ENCODE assay signal across 1 cellular context in the genomic region with DNA sequence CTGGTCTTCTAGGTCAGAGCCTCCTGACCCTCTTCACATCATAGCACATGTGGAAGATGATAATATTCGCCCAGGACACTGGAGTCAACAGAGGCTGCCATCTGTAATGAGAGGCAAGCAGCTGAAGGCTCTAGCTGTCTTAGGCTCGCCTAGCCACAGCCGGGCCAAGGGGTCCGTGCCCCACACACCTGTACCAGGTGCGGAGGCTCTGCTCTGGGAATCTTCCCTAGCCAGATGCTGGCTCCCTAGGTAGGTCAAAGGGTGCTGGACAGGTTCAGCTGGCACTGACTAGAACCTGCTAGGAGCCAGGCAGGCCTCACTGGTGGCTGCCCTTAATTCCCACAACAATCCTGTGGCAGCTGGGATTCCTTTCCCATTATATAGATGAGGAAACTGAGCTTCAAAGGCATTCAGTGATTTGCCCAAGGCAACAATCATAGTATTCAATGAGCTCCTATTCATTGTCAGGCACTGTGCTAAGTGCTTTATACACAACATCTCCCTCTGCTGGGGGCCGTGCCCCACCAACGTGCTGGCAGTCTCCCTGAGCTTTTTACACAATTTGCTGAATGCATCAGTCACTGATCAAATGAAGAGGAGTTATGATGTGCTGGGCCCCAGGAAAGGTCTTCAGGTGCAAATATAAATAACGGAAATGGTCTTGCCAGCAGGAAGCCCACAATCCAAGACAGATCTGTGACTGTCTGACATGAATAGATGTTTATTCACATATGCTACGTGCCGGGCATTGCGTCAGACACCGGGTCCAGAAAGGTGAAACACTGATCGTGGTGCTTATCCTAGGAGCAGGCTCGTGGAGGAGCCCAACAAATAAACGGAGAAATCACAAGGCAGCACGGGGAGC.
TF ChIP-seq lines count a peak whose summit lies in the region.

No MANE protein-coding gene starts in this region.

TF ChIP-seq in HEK293T, 16 proteins besides CTCF, POLR2A, EP300 and RAD21 (continued from another document):
- TF ChIP-seq PKNOX1 (IDR thresholded peaks at IDR 0.05) (no peak), LEF1 (IDR thresholded peaks at IDR 0.05; ENCODE audit: borderline replicate concordance) (no peak), TARDBP (IDR thresholded peaks at IDR 0.05) (no peak), FOXK2 (IDR thresholded peaks at IDR 0.05) (no peak), SP1 (IDR thresholded peaks at IDR 0.05) (no peak), FOXA1 (IDR thresholded peaks at IDR 0.05) (no peak)
